In genomic region chr6:102154874-102155273, GRCh38 we compare ENCODE assay signal across 31 cellular contexts.
"Had no signal": no experiment of that assay in that cellular context is flagged by ENCODE, and none has a peak within 500 bp of the region (broad histone marks: within the 10 kb centered on the region; RNA-seq: fewer than 3 reads in every experiment).

No MANE protein-coding gene starts in this region.

- H3K9ac ChIP-seq: KMS-11 had no signal

- H3K27ac ChIP-seq: KMS-11 had no signal

- H3K27me3 ChIP-seq: MG63 had no signal

- H3K4me3 ChIP-seq: MG63 had no signal

- DNase-seq: Karpas-422, Kasumi-1, MM.1S, MV-4-11, NCI-H1048, NCI-H1092, NCI-H1092 treated with DMSO at 0.1 percent for 48 hours, NCI-H1105, NCI-H1105 treated with DMSO at 0.1 percent for 48 hours, NCI-H1417, NCI-H1417 treated with DMSO at 0.1 percent for 48 hours, NCI-H1436, NCI-H1436 treated with DMSO at 0.1 percent for 48 hours, NCI-H146, NCI-H1694, NCI-H1694 treated with DMSO at 0.1 percent for 48 hours, NCI-H187, NCI-H187 treated with DMSO at 0.1 percent for 48 hours, NCI-H1930, NCI-H2081, NCI-H2081 treated with DMSO at 0.1 percent for 48 hours, NCI-H2107, NCI-H2171, NCI-H2171 treated with DMSO at 0.1 percent for 48 hours, NCI-H2227 treated with DMSO at 0.1 percent for 48 hours, NCI-H226, NCI-H345, NCI-H446, NCI-H446 treated with DMSO at 0.1 percent for 48 hours had no signal

- H3K9me3 ChIP-seq: MG63 had no signal

- H3K36me3 ChIP-seq: MG63 had no signal
